13 cellular contexts compared by ENCODE assay signal in genomic region chr10:99523251-99523773, GRCh38. TPM values are rescaled to one million over a fixed set of nuclear protein-coding genes. Genes with fewer than 3 reads are reported as not detected.
DNase-seq lines count a peak whose midpoint lies in the region; ATAC-seq and TF ChIP-seq lines count a peak whose summit lies in the region.
"Had no signal": no experiment of that assay in that cellular context is flagged by ENCODE, and none has a peak within 500 bp of the region (broad histone marks: within the 10 kb centered on the region; RNA-seq: fewer than 3 reads in every experiment).

No MANE protein-coding gene starts in this region.

- H3T11ph ChIP-seq in H9 (ENCODE audit: low read length), result no peak overlapping the region

- H2BK5ac ChIP-seq in H9 (ENCODE audit: insufficient read length, low read length), result no peak overlapping the region

- H4K8ac ChIP-seq in H9 (replicated peaks; ENCODE audit: insufficient read length, low read depth, low read length), result no peak overlapping the region

- H3K27me3 Mint-ChIP-seq in H9 (ENCODE audit: low read depth), result peaks cover 99% of the 10 kb centered on the region
- peaks cover 90% of the 10 kb centered on the region for H3K27me3 Mint-ChIP-seq in chondrocyte (ENCODE audit: low read depth)

- H3K9me3 Mint-ChIP-seq in H9, result peaks cover 5% of the 10 kb centered on the region in 2 experiments; a peak in 3 of 5 replicates
- no peaks in the 10 kb centered on the region for H3K9me3 Mint-ChIP-seq in chondrocyte (ENCODE audit: low read depth)

- H3K36me3 Mint-ChIP-seq in H9 (ENCODE audit: insufficient read depth in 1 of 3, low read depth in 3 of 3) (no peaks in the 10 kb centered on the region), chondrocyte (ENCODE audit: low read depth) (peaks cover 5% of the 10 kb centered on the region)

- H3K4ac ChIP-seq in H9 (ENCODE audit: low read depth, low read length), result no peak overlapping the region

- H3K14ac ChIP-seq in H9 (ENCODE audit: insufficient read depth, low read length), result no peak overlapping the region

- H3K4me3 Mint-ChIP-seq in H9, result peak overlapping the region; percentile 59 to 76
- H3K4me3 Mint-ChIP-seq in chondrocyte (ENCODE audit: unreplicated experiment), result peak overlapping the region; percentile 13

- H2BK120ac ChIP-seq in H9 (ENCODE audit: low read depth, low read length, poor library complexity, severe bottlenecking), result no peak overlapping the region

- H3K36me3 ChIP-seq in muscle layer of colon (ENCODE audit: insufficient read depth, low read length), result no peaks in the 10 kb centered on the region
- H3K36me3 ChIP-seq: thoracic aorta had no signal

- peaks cover 4% of the 10 kb centered on the region; the same call in 1 of the 2 replicates for H3K4me1 ChIP-seq in H9 (ENCODE audit: insufficient read depth, low read length)
- H3K4me1 ChIP-seq in muscle layer of colon (ENCODE audit: insufficient read depth, low read length), result peaks cover 58% of the 10 kb centered on the region
- H3K4me1 ChIP-seq: foreskin keratinocyte had no signal

- H3K79me2 ChIP-seq in H9 (ENCODE audit: insufficient read depth, low read length), result no peaks in the 10 kb centered on the region

- H3K9ac ChIP-seq in H9 (ENCODE audit: extremely low read depth, insufficient read length, low read length), result no peak overlapping the region
- peak overlapping the region; percentile 44 for H3K9ac ChIP-seq in muscle layer of colon (ENCODE audit: low read length)
- H3K9ac ChIP-seq: KMS-11 had no signal

- ATAC-seq in HG03378 (IDR thresholded peaks at IDR 0.05; ENCODE audit: unreplicated experiment), result no peak
- ATAC-seq: foreskin keratinocyte had no signal

- H3K27ac ChIP-seq in H9 (ENCODE audit: insufficient read length, low read depth, low read length), result no peak overlapping the region
- peak overlapping the region; percentile 67 for H3K27ac ChIP-seq in muscle layer of colon (ENCODE audit: low read depth, low read length)
- H3K27ac ChIP-seq: foreskin keratinocyte, KMS-11, thoracic aorta had no signal

- H3K18ac ChIP-seq in H9 (ENCODE audit: insufficient read length, low read depth, low read length), result no peak overlapping the region

- H3K4me3 ChIP-seq in muscle layer of colon (ENCODE audit: low read depth in 1 of 2, low read length in 2 of 2), result peak overlapping the region; percentile 35 to 66
- H3K4me3 ChIP-seq: thoracic aorta had no signal

- peak overlapping the region; percentile 80 for H3K4me2 ChIP-seq in H9 (ENCODE audit: insufficient read depth, insufficient read length, low read length)
- H3K4me2 ChIP-seq: KMS-11 had no signal

- no peak overlapping the region for H4K91ac ChIP-seq in H9 (ENCODE audit: insufficient read length, low read depth, low read length)

- H3K56ac ChIP-seq in H9 (ENCODE audit: insufficient read length, low read depth, low read length), result no peak overlapping the region

- no peaks in the 10 kb centered on the region for H3K79me1 ChIP-seq in H9 (ENCODE audit: insufficient read depth, low read depth, low read length, poor library complexity, severe bottlenecking)

- no peak overlapping the region for H4K5ac ChIP-seq in H9 (ENCODE audit: insufficient read length, low read depth, low read length)

- no peaks in the 10 kb centered on the region for H3K9me3 ChIP-seq in H9 (ENCODE audit: control insufficient read depth, low read depth, low read length)
- no peaks in the 10 kb centered on the region for H3K9me3 ChIP-seq in muscle layer of colon (ENCODE audit: low read length)
- H3K9me3 ChIP-seq: thoracic aorta had no signal

- peaks cover 5% of the 10 kb centered on the region for H3K23me2 ChIP-seq in H9 (ENCODE audit: insufficient read length, low read depth, low read length, poor library complexity, severe bottlenecking)

- WGBS in H9 (ENCODE audit: extremely low coverage, insufficient read length, low lambda C conversion rate), result no CpG with 5 or more reads among the region's 25 CpGs

- no peak overlapping the region for H2BK15ac ChIP-seq in H9 (ENCODE audit: low read depth, low read length)

- no peak for TF ChIP-seq CTCF in H9 (conservative IDR thresholded peaks at IDR 0.05)
- TF ChIP-seq CTCF in chondrocyte (IDR thresholded peaks at IDR 0.05), result no peak

- H2BK20ac ChIP-seq in H9 (ENCODE audit: low read depth, low read length, poor library complexity, severe bottlenecking), result no peak overlapping the region

- no peak overlapping the region for H2AFZ ChIP-seq in H9 (ENCODE audit: low read length)

- H3K27ac Mint-ChIP-seq in H9 (no peak overlapping the region), chondrocyte (ENCODE audit: unreplicated experiment) (no peak overlapping the region)

- no peaks in the 10 kb centered on the region for H4K20me1 ChIP-seq in H9 (ENCODE audit: control insufficient read depth, insufficient read depth, insufficient read length)

- peaks cover 97% of the 10 kb centered on the region for H3K27me3 ChIP-seq in H9 (ENCODE audit: insufficient read depth, low read length)
- peaks cover 0 to 5% of the 10 kb centered on the region in 2 donors for H3K27me3 ChIP-seq in muscle layer of colon (ENCODE audit: control insufficient read depth in 1 of 2, insufficient read depth in 2 of 2, low read length in 2 of 2)

- no peak overlapping the region for H3K23ac ChIP-seq in H9 (ENCODE audit: insufficient read length, low read depth, low read length)

- in situ Hi-C loops in ACHN (cut with HindIII; ENCODE audit: low pct_ligation_motif_present, low pct_unique_long_range_greater_than_20kb, low sequenced_read_pairs), result no loop called here

- no peak overlapping the region for H2BK12ac ChIP-seq in H9 (ENCODE audit: insufficient read length, low read depth, low read length)

- H2AK5ac ChIP-seq in H9 (ENCODE audit: insufficient read length, low read length), result no peak overlapping the region

- DNase-seq in ACHN (peak; percentile 14), H9 (peak; percentile 81), chondrocyte (ENCODE audit: low spot score) (no peak), dermis blood vessel endothelial cell (no peak), NCI-H524 treated with DMSO at 0.1 percent for 48 hours (lab: John Stamatoyannopoulos, UW) (no peak), glomerular visceral epithelial cell (ENCODE audit: extremely low spot score) (no peak)
- DNase-seq: activated CD4-positive, alpha-beta T cell treated with anti-CD3 and anti-CD28 coated beads for 48 hours; foreskin keratinocyte; NCI-H2171 treated with DMSO at 0.1 percent for 48 hours had no signal

- H3K4me1 Mint-ChIP-seq in H9 (peaks cover 40 to 67% of the 10 kb centered on the region in 2 experiments), chondrocyte (ENCODE audit: low read depth) (peaks cover 12% of the 10 kb centered on the region)

RNA-seq across cellular contexts. Expression of gene NKX2-3, which starts 9.4 kb away (rescaled TPM):
- not detected in 2 replicates for total RNA-seq in H9 (2021)
- total RNA-seq in chondrocyte, result not detected in 3 replicates
- not detected in 2 replicates for total RNA-seq in dermis blood vessel endothelial cell
- total RNA-seq: foreskin keratinocyte had no signal

Comparison
In these comparisons a context has a peak if more than half of its experiments do, and no peak if none do; other contexts are left out.
1. DNase-seq: peak in ACHN (single experiment) and H9 (single experiment); none in chondrocyte (single experiment), dermis blood vessel endothelial cell (single experiment), NCI-H524 treated with DMSO at 0.1 percent for 48 hours (single experiment) and glomerular visceral epithelial cell (single experiment).